18 cellular contexts compared by ENCODE assay signal in genomic region chrX:24019448-24019847, GRCh38. TPM values are rescaled to one million over a fixed set of nuclear protein-coding genes. Genes with fewer than 3 reads are reported as not detected.
DNase-seq lines count a peak whose midpoint lies in the region; ATAC-seq and TF ChIP-seq lines count a peak whose summit lies in the region.
"Had no signal": no experiment of that assay in that cellular context is flagged by ENCODE, and none has a peak within 500 bp of the region (broad histone marks: within the 10 kb centered on the region; RNA-seq: fewer than 3 reads in every experiment).

No MANE protein-coding gene starts in this region.

- no peak overlapping the region for H3K27ac Mint-ChIP-seq in activated naive CD8-positive, alpha-beta T cell
- H3K27ac Mint-ChIP-seq in nephron, result peak overlapping the region in 2 of 3 experiments; percentile 9 to 74

- H3K4me3 ChIP-seq in HEK293 (ENCODE audit: low read depth, low read length), result no peak overlapping the region
- no peak overlapping the region for H3K4me3 ChIP-seq in mucosa of descending colon
- H3K4me3 ChIP-seq: gastrocnemius medialis, PC-9, uterus had no signal

- H3K27me3 Mint-ChIP-seq in activated naive CD8-positive, alpha-beta T cell, result no peaks in the 10 kb centered on the region
- no peaks in the 10 kb centered on the region for H3K27me3 Mint-ChIP-seq in nephron (ENCODE audit: low read depth)

- no peaks in the 10 kb centered on the region for H3K9me3 Mint-ChIP-seq in activated naive CD8-positive, alpha-beta T cell (ENCODE audit: low read depth)
- no peaks in the 10 kb centered on the region for H3K9me3 Mint-ChIP-seq in nephron

- TF ChIP-seq CTCF in HEK293 (tag by site-specific recombination; IDR thresholded peaks at IDR 0.05) (no peak), nephron (IDR thresholded peaks at IDR 0.05; ENCODE audit: unreplicated experiment in 3 of 3) (no peak), mucosa of descending colon (IDR thresholded peaks at IDR 0.05) (no peak)

- POLR2A ChIA-PET in HEK293 (lab: Yijun Ruan, JAX), result interaction anchor here (1.3 to 3.0 kb wide), 2 partner anchors 14 to 35 kb away, joined by 6 to 10 read pairs; partner anchors contain the start of gene EIF2S3

- ATAC-seq in mucosa of descending colon (no peak), GM19351 (IDR thresholded peaks at IDR 0.05; ENCODE audit: unreplicated experiment) (no peak)
- ATAC-seq: gastrocnemius medialis, left lobe of liver had no signal

- intact Hi-C loops in mucosa of descending colon (cut with DNase I, micrococcal nuclease), result no loop called here

- H3K9me3 ChIP-seq in HEK293 (ENCODE audit: control insufficient read depth, insufficient read depth, low read depth, low read length) (no peaks in the 10 kb centered on the region), mucosa of descending colon (no peaks in the 10 kb centered on the region)
- H3K9me3 ChIP-seq: gastrocnemius medialis, uterus had no signal

- H3K4me1 ChIP-seq in HEK293 (ENCODE audit: control insufficient read depth, insufficient read depth, low read length), result peaks cover 6% of the 10 kb centered on the region; the same call in 1 of the 2 replicates
- H3K4me1 ChIP-seq in mucosa of descending colon (ENCODE audit: low read depth), result no peaks in the 10 kb centered on the region
- H3K4me1 ChIP-seq: uterus had no signal

- H3K36me3 ChIP-seq in HEK293 (ENCODE audit: control insufficient read depth in 2 of 2, insufficient read depth in 1 of 2, low read length in 2 of 2) (peaks cover 26 to 62% of the 10 kb centered on the region in 2 experiments; a peak in 2 of 3 replicates), mucosa of descending colon (ENCODE audit: low read depth) (no peaks in the 10 kb centered on the region)
- H3K36me3 ChIP-seq: gastrocnemius medialis, uterus had no signal

- DNase-seq in activated gamma-delta T cell treated with Interleukin-2 at 50 U/mL for 16 hours (peak; percentile 6), activated gamma-delta T cell (lab: John Stamatoyannopoulos, UW) (no peak), mucosa of descending colon (no peak), NCI-H146 (lab: John Stamatoyannopoulos, UW) (no peak)
- DNase-seq: activated CD4-positive, alpha-beta T cell treated with anti-CD3 and anti-CD28 coated beads for 4 hours; dermis blood vessel endothelial cell; gastrocnemius medialis; NCI-H2029; NCI-H524 treated with DMSO at 0.1 percent for 48 hours; PC-9; stimulated activated CD4-positive, alpha-beta T cell treated with anti-CD3 and anti-CD28 coated beads, Interleukin-2, amount 100 ng/mL, for 24 hours; uterus had no signal

- no peaks in the 10 kb centered on the region for H3K36me3 Mint-ChIP-seq in activated naive CD8-positive, alpha-beta T cell
- peaks cover 36% of the 10 kb centered on the region for H3K36me3 Mint-ChIP-seq in nephron (ENCODE audit: low read depth)

- H3K27ac ChIP-seq in HEK293 (ENCODE audit: extremely low read depth, low read depth, low read length), result peak overlapping the region; percentile 36; the same call in 1 of the 2 replicates
- H3K27ac ChIP-seq: epithelial cell of prostate, gastrocnemius medialis, PC-9, uterus had no signal

- peaks cover 44% of the 10 kb centered on the region for H3K4me1 Mint-ChIP-seq in activated naive CD8-positive, alpha-beta T cell (ENCODE audit: low read depth)
- H3K4me1 Mint-ChIP-seq in nephron, result peaks cover 39% of the 10 kb centered on the region

- peak overlapping the region; percentile 23 for H3K4me3 Mint-ChIP-seq in activated naive CD8-positive, alpha-beta T cell
- no peak overlapping the region for H3K4me3 Mint-ChIP-seq in nephron

- CTCF ChIA-PET in HEK293 (lab: Yijun Ruan, JAX), result interaction anchor here (0.6 to 1.2 kb wide), 2 partner anchors 108 to 111 kb away, joined by 3 read pairs; partner anchors contain the start of genes APOO and CXorf58

TF ChIP-seq in HEK293, 187 proteins besides CTCF, POLR2A, EP300 and RAD21:
- TF ChIP-seq PRDM1 (tag by site-specific recombination; IDR thresholded peaks at IDR 0.05), result peak; percentile 59
- no peak for TF ChIP-seq ZNF404 (tag by site-specific recombination; IDR thresholded peaks at IDR 0.05)

RNA-seq across cellular contexts. Expression of gene KLHL15, which starts 7.5 kb away (rescaled TPM):
- 1 to 10 TPM; 3.3 to 9.7 (median 3.4) TPM for total RNA-seq in mucosa of descending colon

RNA-seq across cellular contexts. Expression of gene EIF2S3, which starts 35.3 kb away (rescaled TPM):
- 100 to 1,000 TPM; 113 to 157 (median 136) TPM for total RNA-seq in mucosa of descending colon
